Comparison of ENCODE assay signal across 12 cellular contexts in genomic region chr20:57652865-57653545, GRCh38. TPM values are rescaled to one million over a fixed set of nuclear protein-coding genes. Genes with fewer than 3 reads are reported as not detected.
A peak's percentile ranks its signal among the peaks of the same experiment; 100 is the strongest.
DNase-seq lines count a peak whose midpoint lies in the region; ATAC-seq and TF ChIP-seq lines count a peak whose summit lies in the region.
"Had no signal": no experiment of that assay in that cellular context is flagged by ENCODE, and none has a peak within 500 bp of the region (broad histone marks: within the 10 kb centered on the region; RNA-seq: fewer than 3 reads in every experiment).

No MANE protein-coding gene starts in this region.

- H3K4me3 Mint-ChIP-seq in neural crest cell, result no peak overlapping the region
- no peak overlapping the region for H3K4me3 Mint-ChIP-seq in natural killer cell

- H3K4me1 ChIP-seq in Loucy (ENCODE audit: insufficient read depth, low read length, poor library complexity, severe bottlenecking) (no peaks in the 10 kb centered on the region), colonic mucosa (no peaks in the 10 kb centered on the region)

- no peaks in the 10 kb centered on the region for H3K79me2 ChIP-seq in Loucy (ENCODE audit: insufficient read depth, low read length)

- H3K4me1 Mint-ChIP-seq in neural crest cell, result peaks cover 5% of the 10 kb centered on the region
- H3K4me1 Mint-ChIP-seq in natural killer cell, result peaks cover 10% of the 10 kb centered on the region in 2 donors

- no peak overlapping the region for H3K9ac ChIP-seq in Loucy (ENCODE audit: low read depth, low read length, poor library complexity, severe bottlenecking)
- no peak overlapping the region for H3K9ac ChIP-seq in colonic mucosa (ENCODE audit: low read depth in 2 of 2, low read length in 2 of 2)

- H3K27me3 Mint-ChIP-seq in neural crest cell (ENCODE audit: low read depth) (peaks cover 5% of the 10 kb centered on the region), natural killer cell (ENCODE audit: low read depth in 2 of 2) (peaks cover 6 to 28% of the 10 kb centered on the region in 2 donors)

- no peak for ATAC-seq in natural killer cell

- H3K36me3 Mint-ChIP-seq in neural crest cell (ENCODE audit: low read depth) (peaks cover 3% of the 10 kb centered on the region), natural killer cell (no peaks in the 10 kb centered on the region)

- no peaks in the 10 kb centered on the region for H3F3A ChIP-seq in Loucy (ENCODE audit: low read depth)

- no peaks in the 10 kb centered on the region for H3K9me3 ChIP-seq in Loucy (ENCODE audit: insufficient read depth, low read depth, low read length)
- H3K9me3 ChIP-seq in colonic mucosa, result no peaks in the 10 kb centered on the region

- no peak overlapping the region for H2AFZ ChIP-seq in Loucy (ENCODE audit: low read length)

- H3K9me3 Mint-ChIP-seq in neural crest cell, result no peaks in the 10 kb centered on the region
- no peaks in the 10 kb centered on the region for H3K9me3 Mint-ChIP-seq in natural killer cell

- no peaks in the 10 kb centered on the region for H3K27me3 ChIP-seq in GM06990 (replicated peaks; ENCODE audit: control insufficient read depth, insufficient read depth, low read length)
- no peaks in the 10 kb centered on the region for H3K27me3 ChIP-seq in Loucy (ENCODE audit: insufficient read depth, low read length, poor library complexity, severe bottlenecking)
- no peaks in the 10 kb centered on the region for H3K27me3 ChIP-seq in colonic mucosa

- no peak overlapping the region for H3K4me2 ChIP-seq in Loucy (ENCODE audit: low read depth, low read length, poor library complexity, severe bottlenecking)

- no peaks in the 10 kb centered on the region for H4K20me1 ChIP-seq in Loucy (ENCODE audit: insufficient read depth, low read length, poor library complexity, severe bottlenecking)

- no peak overlapping the region for H3K27ac Mint-ChIP-seq in neural crest cell (ENCODE audit: unreplicated experiment)
- no peak overlapping the region for H3K27ac Mint-ChIP-seq in natural killer cell

- intact Hi-C loops in colonic mucosa (cut with DNase I) (no loop called here), natural killer cell (cut with micrococcal nuclease) (loop anchor here (10.0 kb wide), 1 partner anchor 522 kb away; no protein-coding TSS in a partner anchor)

- H3K36me3 ChIP-seq in GM06990 (ENCODE audit: control insufficient read depth, insufficient read depth, low read length) (no peaks in the 10 kb centered on the region), Loucy (ENCODE audit: insufficient read depth, low read length) (no peaks in the 10 kb centered on the region; the same call in 1 of the 2 replicates), colonic mucosa (no peaks in the 10 kb centered on the region)

- H3K27ac ChIP-seq in colonic mucosa, result no peak overlapping the region
- H3K27ac ChIP-seq: epithelial cell of prostate had no signal

- no peak overlapping the region for H3K4me3 ChIP-seq in GM06990 (replicated peaks; ENCODE audit: low read depth, low read length)
- H3K4me3 ChIP-seq in Loucy (ENCODE audit: low read length, poor library complexity, severe bottlenecking), result no peak overlapping the region
- H3K4me3 ChIP-seq in colonic mucosa, result no peak overlapping the region

- DNase-seq in GM06990 (ENCODE audit: extremely low read depth, insufficient read length) (no peak), colonic mucosa (peak; percentile 16), neural crest cell (ENCODE audit: low read depth, low spot score) (no peak), DMS 273 treated with DMSO at 0.1 percent for 48 hours (lab: John Stamatoyannopoulos, UW) (no peak), NCI-H524 (lab: John Stamatoyannopoulos, UW) (no peak), natural killer cell (no peak), NCI-H1417 treated with DMSO at 0.1 percent for 48 hours (lab: John Stamatoyannopoulos, UW) (no peak)
- DNase-seq: activated T-cell treated with anti-CD3 and anti-CD28 coated beads for 4 hours, NCI-H2029 treated with DMSO at 0.1 percent for 48 hours had no signal

- TF ChIP-seq CTCF in GM06990 (IDR thresholded peaks at IDR 0.05; ENCODE audit: insufficient read depth, low read length, poor library complexity, severe bottlenecking), result peak; percentile 47
- TF ChIP-seq CTCF in Loucy (conservative IDR thresholded peaks at IDR 0.05; ENCODE audit: low read length), result peak; percentile 34; the same call in 1 of the 2 replicates
- no peak for TF ChIP-seq CTCF in colonic mucosa (IDR thresholded peaks at IDR 0.05)
- peak; percentile 21 for TF ChIP-seq CTCF in neural crest cell (conservative IDR thresholded peaks at IDR 0.05)
- TF ChIP-seq CTCF in natural killer cell (IDR thresholded peaks at IDR 0.05), result no peak

- H3K9me2 ChIP-seq in Loucy (replicated peaks; ENCODE audit: low read depth, low read length), result no peaks in the 10 kb centered on the region

RNA-seq across cellular contexts. Expression of gene ZBP1, which starts 32.8 kb away (rescaled TPM):
- total RNA-seq in colonic mucosa (1 to 10 TPM; 2.7 to 3.4 TPM), neural crest cell (not detected in 2 replicates), natural killer cell (10 to 100 TPM; 95.4 to 99.7 (median 97.8) TPM)
- total RNA-seq: renal cortical epithelial cell had no signal

RNA-seq across cellular contexts. Expression of gene PMEPA1, which starts 56.8 kb away (rescaled TPM):
- 10 to 100 TPM; 13.0 to 26.1 TPM for total RNA-seq in colonic mucosa
- total RNA-seq in neural crest cell, result 3.2 and 4.2 TPM in 2 replicates
- total RNA-seq in natural killer cell, result 1 to 10 TPM; 1.2 to 5.9 (median 2.4) TPM

Comparison
In these comparisons a context has a peak if more than half of its experiments do, and no peak if none do; other contexts are left out.
1. CTCF ChIP-seq: peak in GM06990 (single experiment), Loucy (single experiment) and neural crest cell (single experiment); none in colonic mucosa (single experiment) and natural killer cell (single experiment).
2. RNA of gene ZBP1, which starts 32.8 kb away (total RNA-seq): 95.4 to 99.7 TPM in natural killer cell; 2.7 to 3.4 TPM in colonic mucosa and not detected in neural crest cell; every median in the first group is over 10 times any median in the second.